8 cellular contexts compared by ENCODE assay signal in genomic region chr2:40554665-40555294, GRCh38.
DNase-seq lines count a peak whose midpoint lies in the region; ATAC-seq, FAIRE-seq and TF ChIP-seq lines count a peak whose summit lies in the region.
"Had no signal": no experiment of that assay in that cellular context is flagged by ENCODE, and none has a peak within 500 bp of the region (broad histone marks: within the 10 kb centered on the region; RNA-seq: fewer than 3 reads in every experiment).

No MANE protein-coding gene starts in this region.

- H2BK120ac ChIP-seq in H9 (ENCODE audit: low read depth, low read length, poor library complexity, severe bottlenecking) = no peak overlapping the region

- no peaks in the 10 kb centered on the region for H3K79me1 ChIP-seq in H9 (ENCODE audit: insufficient read depth, low read depth, low read length, poor library complexity, severe bottlenecking)

- no peak overlapping the region for H3K4ac ChIP-seq in H9 (ENCODE audit: low read depth, low read length)

- H3K9me2 ChIP-seq in PC-3 (replicated peaks; ENCODE audit: low read length) = no peaks in the 10 kb centered on the region

- no CpG with 5 or more reads among the region's 5 CpGs for WGBS in H9 (ENCODE audit: extremely low coverage, insufficient read length, low lambda C conversion rate)

- ATAC-seq in PC-3 = peak; percentile 59; the same call in 1 of the 2 replicates

- no peak overlapping the region for H2BK5ac ChIP-seq in H9 (ENCODE audit: insufficient read length, low read length)

- CTCF ChIA-PET in PC-3 (lab: Charles Lee) = interaction anchor here (0.6 to 1.0 kb wide), 3 partner anchors 275 to 641 kb away, joined by 3 to 4 read pairs (median 3); no protein-coding TSS in a partner anchor

- H3K9me3 ChIP-seq in H9 (ENCODE audit: control insufficient read depth, low read depth, low read length) (no peaks in the 10 kb centered on the region), PC-3 (ENCODE audit: low read length) (no peaks in the 10 kb centered on the region)

- H3K9me3 Mint-ChIP-seq in H9 = no peaks in the 10 kb centered on the region
- H3K9me3 Mint-ChIP-seq: dendritic cell treated with granulocyte-macrophage colony-stimulating factor and Interleukin-4, amounts not matched to agents 40 ng/mL and 50 ng/mL, for 4 days had no signal

- H4K91ac ChIP-seq in H9 (ENCODE audit: insufficient read length, low read depth, low read length) = no peak overlapping the region

- H3K4me3 Mint-ChIP-seq in H9 = no peak overlapping the region
- H3K4me3 Mint-ChIP-seq: dendritic cell treated with granulocyte-macrophage colony-stimulating factor and Interleukin-4, amounts not matched to agents 40 ng/mL and 50 ng/mL, for 4 days had no signal

- no peak overlapping the region for H3K9ac ChIP-seq in H9 (ENCODE audit: extremely low read depth, insufficient read length, low read length)
- H3K9ac ChIP-seq in PC-3 (ENCODE audit: low read length) = no peak overlapping the region

- H3K36me3 Mint-ChIP-seq in H9 (ENCODE audit: insufficient read depth in 1 of 3, low read depth in 3 of 3) = no peaks in the 10 kb centered on the region; a peak in 1 of 7 replicates

- H2BK12ac ChIP-seq in H9 (ENCODE audit: insufficient read length, low read depth, low read length) = no peak overlapping the region

- no peak overlapping the region for H3T11ph ChIP-seq in H9 (ENCODE audit: low read length)

- no peak overlapping the region for H2BK15ac ChIP-seq in H9 (ENCODE audit: low read depth, low read length)

- H3K27me3 ChIP-seq in H9 (ENCODE audit: insufficient read depth, low read length) = no peaks in the 10 kb centered on the region
- no peaks in the 10 kb centered on the region for H3K27me3 ChIP-seq in PC-3 (ENCODE audit: low read length)

- H2AFZ ChIP-seq in H9 (ENCODE audit: low read length) (peak overlapping the region; percentile 87), PC-3 (ENCODE audit: low read length) (no peak overlapping the region)

- FAIRE-seq in GM12891 (lab: Jason Lieb, UNC) = peak; percentile 31

- POLR2A ChIA-PET in PC-3 (lab: Charles Lee; ENCODE audit: unreplicated experiment) = interaction anchor here (0.6 kb wide), 1 partner anchor 134 kb away, joined by 8 read pairs; no protein-coding TSS in a partner anchor

- H3K4me2 ChIP-seq in H9 (ENCODE audit: insufficient read depth, insufficient read length, low read length) (no peak overlapping the region), PC-3 (ENCODE audit: low read length) (no peak overlapping the region)

- TF ChIP-seq POLR2A in GM12891 (IDR thresholded peaks at IDR 0.05; ENCODE audit: low read depth, low read length) = no peak

- DNase-seq in GM12891 (ENCODE audit: insufficient read length, low spot score) = no peak
- peak; percentile 66 for DNase-seq in H9
- peak; percentile 81 for DNase-seq in PC-3
- DNase-seq in astrocyte of the spinal cord (ENCODE audit: low read depth, low spot score) = peak; percentile 50
- peak; percentile 36 for DNase-seq in iris pigment epithelial cell (ENCODE audit: low read depth)
- DNase-seq in stimulated activated CD4-positive, alpha-beta T cell treated with anti-CD3 and anti-CD28 coated beads, Interleukin-4, amount 100 ng/mL, for 1 hour = peak; percentile 24

- H3K56ac ChIP-seq in H9 (ENCODE audit: insufficient read length, low read depth, low read length) = no peak overlapping the region

- no peak overlapping the region for H3K4me3 ChIP-seq in PC-3 (ENCODE audit: low read length)
- H3K4me3 ChIP-seq in astrocyte of the spinal cord (ENCODE audit: low read depth, low read length) = no peak overlapping the region

- H4K8ac ChIP-seq in H9 (replicated peaks; ENCODE audit: insufficient read length, low read depth, low read length) = no peak overlapping the region

- peak; percentile 90 for TF ChIP-seq CTCF in H9 (conservative IDR thresholded peaks at IDR 0.05)
- peak; percentile 61 for TF ChIP-seq CTCF in LNCAP (IDR thresholded peaks at IDR 0.05)
- TF ChIP-seq CTCF in PC-3 (conservative IDR thresholded peaks at IDR 0.05; ENCODE audit: low read depth, low read length) = peak; percentile 91
- TF ChIP-seq CTCF in astrocyte of the spinal cord (IDR thresholded peaks at IDR 0.05; ENCODE audit: low read depth, low read length) = peak; percentile 85

- H3F3A ChIP-seq in PC-3 (ENCODE audit: low read length, unreplicated experiment) = no peaks in the 10 kb centered on the region

- intact Hi-C loops in PC-3 (cut with micrococcal nuclease) = loop anchor here (5.0 kb wide), 2 partner anchors 208 to 642 kb away; no protein-coding TSS in a partner anchor

- BruUV-seq in PC-3 (replicated peaks; lab: Mats Ljungman, UMichigan) = no TSS peak

- no peak overlapping the region for H3K18ac ChIP-seq in H9 (ENCODE audit: insufficient read length, low read depth, low read length)

- H3K4me1 ChIP-seq in H9 (ENCODE audit: insufficient read depth, low read length) (no peaks in the 10 kb centered on the region; the same call in 1 of the 2 replicates), PC-3 (ENCODE audit: insufficient read depth, low read length) (peaks cover 11% of the 10 kb centered on the region)

- no peaks in the 10 kb centered on the region for H3K23me2 ChIP-seq in H9 (ENCODE audit: insufficient read length, low read depth, low read length, poor library complexity, severe bottlenecking)

- no peaks in the 10 kb centered on the region for H3K27me3 Mint-ChIP-seq in H9 (ENCODE audit: low read depth)
- H3K27me3 Mint-ChIP-seq: dendritic cell treated with granulocyte-macrophage colony-stimulating factor and Interleukin-4, amounts not matched to agents 40 ng/mL and 50 ng/mL, for 4 days had no signal

- no peak overlapping the region for H2BK20ac ChIP-seq in H9 (ENCODE audit: low read depth, low read length, poor library complexity, severe bottlenecking)

- no peak overlapping the region for H3K27ac ChIP-seq in H9 (ENCODE audit: insufficient read length, low read depth, low read length)
- no peak overlapping the region for H3K27ac ChIP-seq in PC-3 (ENCODE audit: low read length)

- no peak overlapping the region for H4K5ac ChIP-seq in H9 (ENCODE audit: insufficient read length, low read depth, low read length)

- H3K27ac Mint-ChIP-seq in H9 = no peak overlapping the region; a peak in 1 of 7 replicates
- H3K27ac Mint-ChIP-seq: dendritic cell treated with granulocyte-macrophage colony-stimulating factor and Interleukin-4, amounts not matched to agents 40 ng/mL and 50 ng/mL, for 4 days had no signal

- H3K79me2 ChIP-seq in H9 (ENCODE audit: insufficient read depth, low read length) (no peaks in the 10 kb centered on the region), PC-3 (ENCODE audit: low read length) (no peaks in the 10 kb centered on the region)

- H3K36me3 ChIP-seq in PC-3 (ENCODE audit: low read depth, low read length) = no peaks in the 10 kb centered on the region

- H4K20me1 ChIP-seq in H9 (ENCODE audit: control insufficient read depth, insufficient read depth, insufficient read length) (no peaks in the 10 kb centered on the region), PC-3 (ENCODE audit: low read length) (no peaks in the 10 kb centered on the region)

- no peak overlapping the region for H2AK5ac ChIP-seq in H9 (ENCODE audit: insufficient read length, low read length)

- H3K23ac ChIP-seq in H9 (ENCODE audit: insufficient read length, low read depth, low read length) = no peak overlapping the region

- H3K14ac ChIP-seq in H9 (ENCODE audit: insufficient read depth, low read length) = no peak overlapping the region

- in situ Hi-C loops in astrocyte of the spinal cord (cut with HindIII; ENCODE audit: low sequenced_read_pairs) = no loop called here

- peaks cover 3 to 4% of the 10 kb centered on the region in 2 experiments; a peak in 1 of 4 replicates for H3K4me1 Mint-ChIP-seq in H9

TF ChIP-seq in GM12891, 5 proteins besides CTCF, POLR2A, EP300 and RAD21:
- TF ChIP-seq PAX5 (IDR thresholded peaks at IDR 0.05; ENCODE audit: insufficient read depth, low read length, severe bottlenecking) (no peak), POLR2AphosphoS5 (IDR thresholded peaks at IDR 0.05; ENCODE audit: low read depth, low read length) (no peak), SPI1 (IDR thresholded peaks at IDR 0.05; ENCODE audit: low read depth, low read length) (no peak), TAF1 (IDR thresholded peaks at IDR 0.05; ENCODE audit: low read depth, low read length) (no peak), POU2F2 (IDR thresholded peaks at IDR 0.05; ENCODE audit: low read depth, low read length) (no peak)
TF ChIP-seq in GM12891: peak in this region for 0.
